In the genomic region with DNA sequence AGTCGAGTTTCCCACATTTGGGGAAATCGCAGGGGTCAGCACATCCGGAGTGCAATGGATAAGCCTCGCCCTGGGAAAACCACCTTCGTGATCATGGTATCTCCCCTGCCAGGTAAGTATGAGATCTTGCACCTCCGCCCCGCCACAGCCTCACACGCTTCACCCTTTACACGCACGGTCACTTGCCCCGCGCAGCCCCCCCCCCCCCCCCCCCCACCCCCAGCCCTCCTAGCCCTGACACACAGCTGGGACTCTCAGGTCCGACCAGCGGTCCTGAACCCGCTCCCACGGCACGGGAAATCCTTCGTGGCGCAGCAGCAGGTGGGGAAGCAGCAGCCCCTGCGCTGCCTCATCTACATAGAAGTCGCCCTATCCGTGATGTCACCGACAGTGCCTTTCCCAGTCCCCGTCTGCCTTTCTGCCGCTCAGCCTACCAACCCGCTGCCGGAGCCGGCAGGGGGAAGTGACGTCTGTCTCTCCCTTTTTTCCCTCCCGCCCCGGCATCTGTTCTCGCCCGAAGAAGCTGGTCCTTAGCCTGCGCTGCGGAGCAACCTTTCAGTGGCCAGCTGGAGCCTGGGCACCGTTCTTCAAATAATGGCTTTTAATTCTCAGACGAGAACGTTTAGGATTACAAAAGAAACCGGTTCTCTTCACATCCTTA, we compare ENCODE assay signal across 8 cellular contexts.
DNase-seq lines count a peak whose midpoint lies in the region; ATAC-seq, FAIRE-seq and TF ChIP-seq lines count a peak whose summit lies in the region.
"Not testable (repeated sequence)": the region's sequence is repeated elsewhere in the genome, so short reads cannot be mapped to it uniquely, and the experiment has no call there.

No MANE protein-coding gene starts in this region.

- H3K9me1 ChIP-seq in K562 (ENCODE audit: control insufficient read depth, insufficient read depth, low read length), result not testable (repeated sequence)

- H3K4me3 Mint-ChIP-seq in CD4-positive, CD25-positive, alpha-beta regulatory T cell, result peak overlapping the region in 1 of 4 donors; percentile 28
- not testable (repeated sequence) for H3K4me3 Mint-ChIP-seq in WTC11

- not testable (repeated sequence) for TF ChIP-seq RAD21 in K562 (CRISPR knock-in tag; conservative IDR thresholded peaks at IDR 0.05 in 1 of 2, IDR thresholded peaks at IDR 0.05 in 1 of 2)

- not testable (repeated sequence) for TF ChIP-seq CTCF in WTC11 (IDR thresholded peaks at IDR 0.05); K562 (IDR thresholded peaks at IDR 0.05 in 2 of 3, conservative IDR thresholded peaks at IDR 0.05 in 1 of 3; ENCODE audit: insufficient read depth in 2 of 3, low read depth in 1 of 3, low read length in 3 of 3)

- peak; percentile 88 for TF ChIP-seq POLR2A in K562 (conservative IDR thresholded peaks at IDR 0.05)

- CTCF ChIA-PET in WTC11 (lab: Charles Lee); K562 (lab: Yijun Ruan, JAX; ENCODE audit: low intra/inter-chr PET ratio): not testable (repeated sequence)

- WGBS in K562 (ENCODE audit: insufficient coverage, low coverage, missing lambda C conversion rate), result 0% methylated on average over 5 of the region's 39 CpGs

- not testable (repeated sequence) for TF ChIP-seq EP300 in K562 (IDR thresholded peaks at IDR 0.05; ENCODE audit: low read length)

- not testable (repeated sequence) for H3K9me3 ChIP-seq in CD4-positive, CD25-positive, alpha-beta regulatory T cell (ENCODE audit: control insufficient read depth in 2 of 2, low read length in 2 of 2); K562 (replicated peaks; ENCODE audit: control insufficient read depth, insufficient read depth, low read depth, low read length)

- H3K27me3 ChIP-seq in CD4-positive, CD25-positive, alpha-beta regulatory T cell (ENCODE audit: control insufficient read depth, insufficient read depth, low read length); K562 (ENCODE audit: control insufficient read depth in 2 of 2, insufficient read depth in 2 of 2, low read length in 2 of 2): not testable (repeated sequence)

- H3K4me3 ChIP-seq in CD4-positive, CD25-positive, alpha-beta regulatory T cell (ENCODE audit: low read depth, low read length); K562: not testable (repeated sequence)

- peak overlapping the region in 1 of 3 donors; percentile 80 for H3K27ac Mint-ChIP-seq in CD4-positive, CD25-positive, alpha-beta regulatory T cell
- peak overlapping the region; percentile 88 for H3K27ac Mint-ChIP-seq in WTC11

- not testable (repeated sequence) for H3K4me2 ChIP-seq in K562 (ENCODE audit: insufficient read depth, low read length)

- peak; percentile 65 for FAIRE-seq in GM19239 (lab: Jason Lieb, UNC)
- peak; percentile 78 for FAIRE-seq in K562 (lab: Jason Lieb, UNC)

- H3K9me3 Mint-ChIP-seq in CD4-positive, CD25-positive, alpha-beta regulatory T cell, result not testable (repeated sequence)
- H3K9me3 Mint-ChIP-seq in WTC11, result peaks cover 34% of the 10 kb centered on the region

- not testable (repeated sequence) for BruUV-seq in K562 (replicated peaks; lab: Mats Ljungman, UMichigan)

- not testable (repeated sequence) for H3K36me3 ChIP-seq in CD4-positive, CD25-positive, alpha-beta regulatory T cell (ENCODE audit: control insufficient read depth, insufficient read depth, low read length); K562 (ENCODE audit: control insufficient read depth, insufficient read depth, low read length)

- H3K4me1 ChIP-seq in CD4-positive, CD25-positive, alpha-beta regulatory T cell (ENCODE audit: control insufficient read depth, insufficient read depth, low read length, poor library complexity, severe bottlenecking); K562 (replicated peaks in 1 of 2; ENCODE audit: control insufficient read depth in 2 of 2, insufficient read depth in 2 of 2, low read length in 2 of 2): not testable (repeated sequence)

- not testable (repeated sequence) for H3K79me2 ChIP-seq in K562 (ENCODE audit: control insufficient read depth, insufficient read depth, low read length)

- in situ Hi-C loops in K562 (cut with MboI), result loop anchor here (10.0 kb wide), 1 partner anchor 825 kb away; no protein-coding TSS in a partner anchor

- not testable (repeated sequence) for H3K4me1 Mint-ChIP-seq in CD4-positive, CD25-positive, alpha-beta regulatory T cell; WTC11

- peak; percentile 69 to 71 for ATAC-seq in CD4-positive, CD25-positive, alpha-beta regulatory T cell (ENCODE audit: low read depth in 2 of 2)
- ATAC-seq in HG02763 (IDR thresholded peaks at IDR 0.05; ENCODE audit: unreplicated experiment), result peak; percentile 60
- peak; percentile 70 for ATAC-seq in WTC11
- ATAC-seq in K562, result peak; percentile 84

- H4K20me1 ChIP-seq in K562 (replicated peaks; ENCODE audit: control insufficient read depth, insufficient read depth, low read length), result not testable (repeated sequence)

- POLR2A ChIA-PET in WTC11 (lab: Charles Lee); K562 (lab: Yijun Ruan, JAX): not testable (repeated sequence)

- H3K27ac ChIP-seq in CD4-positive, CD25-positive, alpha-beta regulatory T cell (ENCODE audit: insufficient read depth, low read length, poor library complexity, severe bottlenecking); K562 (ENCODE audit: extremely low read depth, low read depth, low read length): not testable (repeated sequence)

- peak in 1 of 3 donors; percentile 11 for DNase-seq in CD4-positive, CD25-positive, alpha-beta regulatory T cell
- DNase-seq in GM19239 (ENCODE audit: insufficient read length, low spot score), result not testable (repeated sequence)
- peak; percentile 19 for DNase-seq in HT-29 (ENCODE audit: low spot score)
- peak; percentile 32 for DNase-seq in WTC11 (ENCODE audit: low spot score)
- peak in 1 of 4 experiments; percentile 52 for DNase-seq in K562 (ENCODE audit: extremely low read depth in 1 of 4, low spot score in 3 of 4)
- peak; percentile 35 for DNase-seq in left kidney (ENCODE audit: low read depth, low spot score)
- DNase-seq in stimulated activated CD4-positive, alpha-beta T cell treated with anti-CD3 and anti-CD28 coated beads, Interleukin-1b, Interleukin-23, amount 100 ng/mL, for 48 hours, result peak; percentile 51

- H3K27me3 Mint-ChIP-seq in CD4-positive, CD25-positive, alpha-beta regulatory T cell, result peaks cover 38% of the 10 kb centered on the region
- not testable (repeated sequence) for H3K27me3 Mint-ChIP-seq in WTC11 (ENCODE audit: low read depth)

- intact Hi-C loops in K562 (cut with micrococcal nuclease), result not testable (repeated sequence)

- H2AFZ ChIP-seq in K562 (ENCODE audit: low read depth, low read length), result not testable (repeated sequence)

- H3K9ac ChIP-seq in K562 (ENCODE audit: insufficient read depth in 1 of 2, low read depth in 2 of 2, low read length in 2 of 2), result peak overlapping the region in 1 of 2 experiments; percentile 68; a peak in 1 of 4 replicates

- not testable (repeated sequence) for H3K36me3 Mint-ChIP-seq in CD4-positive, CD25-positive, alpha-beta regulatory T cell
- peaks cover 20% of the 10 kb centered on the region for H3K36me3 Mint-ChIP-seq in WTC11

TF ChIP-seq in K562, 482 proteins besides CTCF, POLR2A, EP300 and RAD21 (continues in another document):
- TF ChIP-seq ZNF740 (CRISPR knock-in tag; IDR thresholded peaks at IDR 0.05) (peak; percentile 86), ZNF740 (tag; IDR thresholded peaks at IDR 0.05) (peak in 1 of 2 experiments; percentile 74; a peak in 2 of 4 replicates), RBFOX2 (IDR thresholded peaks at IDR 0.05; ENCODE audit: low read depth, low read length) (peak; percentile 28; the same call in 1 of the 2 replicates), SMAD1 (IDR thresholded peaks at IDR 0.05; ENCODE audit: low read depth, low read length, partially characterized antibody) (peak; percentile 30), SNAPC5 (CRISPR knock-in tag; IDR thresholded peaks at IDR 0.05) (peak; percentile 50), NCOR1 (IDR thresholded peaks at IDR 0.05) (peak; percentile 17; the same call in 1 of the 2 replicates), KDM4B (IDR thresholded peaks at IDR 0.05; ENCODE audit: borderline replicate concordance in 2 of 2, low read depth in 1 of 2) (peak in 1 of 2 experiments; percentile 88; a peak in 2 of 4 replicates), CBX1 (IDR thresholded peaks at IDR 0.05; ENCODE audit: low read depth) (peak; percentile 56; the same call in 1 of the 2 replicates), RNF2 (IDR thresholded peaks at IDR 0.05) (peak; percentile 37; the same call in 1 of the 2 replicates), SUPT5H (IDR thresholded peaks at IDR 0.05) (peak; percentile 52), GTF2F1 (IDR thresholded peaks at IDR 0.05; ENCODE audit: low read depth, low read length) (0 out of 2 replicates have a peak, but pooled peaks have one; percentile 57)
